In the genomic region with DNA sequence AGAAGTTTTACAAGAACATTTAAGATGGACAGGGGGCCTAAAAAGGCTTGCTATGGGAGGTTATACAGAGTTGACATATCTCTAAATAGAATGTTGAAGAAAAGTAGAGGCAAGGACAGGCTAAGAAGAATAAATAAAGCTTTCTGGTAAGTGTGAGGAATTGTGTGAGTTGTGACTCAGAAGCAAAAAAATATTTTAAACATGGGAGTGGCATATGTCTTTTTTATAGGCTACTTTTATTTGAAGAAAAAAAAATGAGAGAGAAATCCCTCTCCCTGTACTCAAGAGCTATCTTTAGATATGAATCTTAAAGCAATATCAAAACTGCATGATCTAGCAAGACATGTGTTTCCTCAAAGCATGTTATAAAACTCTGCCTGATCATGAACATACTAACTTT, we compare ENCODE assay signal across 1 cellular context.
TF ChIP-seq lines count a peak whose summit lies in the region.

No MANE protein-coding gene starts in this region.

TF ChIP-seq in HepG2, 621 proteins besides CTCF, POLR2A, EP300 and RAD21:
- TF ChIP-seq, protein P1, sequence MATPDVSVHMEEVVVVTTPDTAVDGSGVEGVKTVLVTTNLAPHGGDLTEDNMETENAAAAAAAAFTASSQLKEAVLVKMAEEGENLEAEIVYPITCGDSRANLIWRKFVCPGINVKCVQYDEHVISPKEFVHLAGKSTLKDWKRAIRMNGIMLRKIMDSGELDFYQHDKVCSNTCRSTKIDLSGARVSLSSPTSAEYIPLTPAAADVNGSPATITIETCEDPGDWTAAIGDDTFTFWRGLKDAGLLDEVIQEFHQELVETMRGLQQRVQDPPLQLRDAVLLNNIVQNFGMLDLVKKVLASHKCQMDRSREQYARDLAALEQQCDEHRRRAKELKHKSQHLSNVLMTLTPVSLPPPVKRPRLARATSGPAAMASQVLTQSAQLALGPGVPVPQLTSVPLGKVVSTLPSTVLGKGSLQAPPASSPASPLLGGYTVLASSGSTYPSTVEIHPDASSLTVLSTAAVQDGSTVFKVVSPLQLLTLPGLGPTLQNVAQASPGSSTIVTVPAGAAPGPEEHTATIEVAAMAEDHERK (CRISPR knock-in tag; IDR thresholded peaks at IDR 0.05; ENCODE audit: low read depth) = no peak
- TF ChIP-seq, protein P2, sequence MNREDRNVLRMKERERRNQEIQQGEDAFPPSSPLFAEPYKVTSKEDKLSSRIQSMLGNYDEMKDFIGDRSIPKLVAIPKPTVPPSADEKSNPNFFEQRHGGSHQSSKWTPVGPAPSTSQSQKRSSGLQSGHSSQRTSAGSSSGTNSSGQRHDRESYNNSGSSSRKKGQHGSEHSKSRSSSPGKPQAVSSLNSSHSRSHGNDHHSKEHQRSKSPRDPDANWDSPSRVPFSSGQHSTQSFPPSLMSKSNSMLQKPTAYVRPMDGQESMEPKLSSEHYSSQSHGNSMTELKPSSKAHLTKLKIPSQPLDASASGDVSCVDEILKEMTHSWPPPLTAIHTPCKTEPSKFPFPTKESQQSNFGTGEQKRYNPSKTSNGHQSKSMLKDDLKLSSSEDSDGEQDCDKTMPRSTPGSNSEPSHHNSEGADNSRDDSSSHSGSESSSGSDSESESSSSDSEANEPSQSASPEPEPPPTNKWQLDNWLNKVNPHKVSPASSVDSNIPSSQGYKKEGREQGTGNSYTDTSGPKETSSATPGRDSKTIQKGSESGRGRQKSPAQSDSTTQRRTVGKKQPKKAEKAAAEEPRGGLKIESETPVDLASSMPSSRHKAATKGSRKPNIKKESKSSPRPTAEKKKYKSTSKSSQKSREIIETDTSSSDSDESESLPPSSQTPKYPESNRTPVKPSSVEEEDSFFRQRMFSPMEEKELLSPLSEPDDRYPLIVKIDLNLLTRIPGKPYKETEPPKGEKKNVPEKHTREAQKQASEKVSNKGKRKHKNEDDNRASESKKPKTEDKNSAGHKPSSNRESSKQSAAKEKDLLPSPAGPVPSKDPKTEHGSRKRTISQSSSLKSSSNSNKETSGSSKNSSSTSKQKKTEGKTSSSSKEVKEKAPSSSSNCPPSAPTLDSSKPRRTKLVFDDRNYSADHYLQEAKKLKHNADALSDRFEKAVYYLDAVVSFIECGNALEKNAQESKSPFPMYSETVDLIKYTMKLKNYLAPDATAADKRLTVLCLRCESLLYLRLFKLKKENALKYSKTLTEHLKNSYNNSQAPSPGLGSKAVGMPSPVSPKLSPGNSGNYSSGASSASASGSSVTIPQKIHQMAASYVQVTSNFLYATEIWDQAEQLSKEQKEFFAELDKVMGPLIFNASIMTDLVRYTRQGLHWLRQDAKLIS (CRISPR knock-in tag; IDR thresholded peaks at IDR 0.05) = no peak
- TF ChIP-seq POLR2AphosphoS2 (IDR thresholded peaks at IDR 0.05; ENCODE audit: low read depth, low read length) (no peak), CBX1 (IDR thresholded peaks at IDR 0.05; ENCODE audit: low read depth) (no peak), WIZ (CRISPR knock-in tag; IDR thresholded peaks at IDR 0.05) (no peak), ZNF790 (CRISPR knock-in tag; IDR thresholded peaks at IDR 0.05; ENCODE audit: borderline replicate concordance) (no peak), YEATS2 (CRISPR knock-in tag; IDR thresholded peaks at IDR 0.05; ENCODE audit: borderline replicate concordance) (no peak), ZFP90 (CRISPR knock-in tag; IDR thresholded peaks at IDR 0.05; ENCODE audit: borderline replicate concordance) (no peak)
